ENCODE assay signal across 8 cellular contexts in genomic region chr22:49657275-49657973, GRCh38.
A peak's percentile ranks its signal among the peaks of the same experiment; 100 is the strongest.
DNase-seq lines count a peak whose midpoint lies in the region; ATAC-seq and TF ChIP-seq lines count a peak whose summit lies in the region.

No MANE protein-coding gene starts in this region.

- TF ChIP-seq POLR2A in erythroblast (IDR thresholded peaks at IDR 0.05; ENCODE audit: low read length): peak; percentile 69

- ATAC-seq in GM18511 (IDR thresholded peaks at IDR 0.05; ENCODE audit: unreplicated experiment): peak; percentile 78

- no peak overlapping the region for H3K27ac ChIP-seq in RWPE1

- POLR2A ChIA-PET in RWPE1 (lab: Yijun Ruan, JAX; ENCODE audit: low non-redundant PET): no interaction called here

- peak in 70 of 76 experiments; percentile 13 to 81 (median 61) for DNase-seq in HUDEP-2 (lab: John Stamatoyannopoulos, UW; ENCODE audit: unreplicated experiment in 76 of 76)
- peak; percentile 87 for DNase-seq in activated CD4-positive, alpha-beta T cell treated with anti-CD3 and anti-CD28 coated beads for 48 hours
- DNase-seq in erythroblast (lab: John Stamatoyannopoulos, UW): peak; percentile 81 to 82
- DNase-seq in stimulated activated CD4-positive, alpha-beta T cell treated with anti-CD3 and anti-CD28 coated beads, Interleukin-15, amount 100 ng/mL, for 1 hour (ENCODE audit: low read depth in 1 of 2, low spot score in 1 of 2): peak; percentile 38 to 60
- DNase-seq in NCI-H187 (lab: John Stamatoyannopoulos, UW): no peak
- DNase-seq in RWPE1 (ENCODE audit: low spot score): no peak
- DNase-seq in RKO (ENCODE audit: low spot score): no peak

- no peak for TF ChIP-seq CTCF in RWPE1 (conservative IDR thresholded peaks at IDR 0.05; ENCODE audit: low read depth)

- CTCF ChIA-PET in RWPE1 (lab: Yijun Ruan, JAX): no interaction called here

Comparison
In these comparisons a context has a peak if more than half of its experiments do, and no peak if none do; other contexts are left out.
1. DNase-seq: peak in HUDEP-2 (70 of 76), activated CD4-positive, alpha-beta T cell treated with anti-CD3 and anti-CD28 coated beads for 48 hours (single experiment), erythroblast (2 of 2) and stimulated activated CD4-positive, alpha-beta T cell treated with anti-CD3 and anti-CD28 coated beads, Interleukin-15, amount 100 ng/mL, for 1 hour (2 of 2); none in NCI-H187 (0 of 2), RWPE1 (single experiment) and RKO (single experiment).